In genomic region chr1:25247024-25247828, GRCh38 we compare ENCODE assay signal across 8 cellular contexts. TPM values are rescaled to one million over a fixed set of nuclear protein-coding genes. Genes with fewer than 3 reads are reported as not detected.
DNase-seq lines count a peak whose midpoint lies in the region; ATAC-seq and TF ChIP-seq lines count a peak whose summit lies in the region.

Gene RSRP1, minus strand, starts transcription at chr1:25247454. Its CDS starts 491 bp downstream, at chr1:25246963.

- H3K4me1 ChIP-seq in adrenal gland (replicated peaks in 1 of 2) = peaks cover 16 to 34% of the 10 kb centered on the region in 2 donors
- H3K4me1 ChIP-seq in heart right ventricle = peaks cover 2 to 45% (median 34%) of the 10 kb centered on the region in 9 donors
- H3K4me1 ChIP-seq in upper lobe of left lung = peaks cover 22 to 41% (median 24%) of the 10 kb centered on the region in 4 donors

- H3K27ac ChIP-seq in adrenal gland (peak within 1 kb of the TSS; percentile 95 to 100 (median 99)), heart right ventricle (peak within 1 kb of the TSS; percentile 97 to 100 (median 99)), upper lobe of left lung (peak within 1 kb of the TSS; percentile 99 to 100 (median 100))

- CTCF ChIA-PET in T-cell (lab: Charles Lee) = interaction anchor here in 1 of 2 donors (1.0 kb wide), 1 partner anchor 15 kb away, joined by 3 read pairs; the partner anchor contains the start of gene SYF2

- peaks cover 0 to 34% of the 10 kb centered on the region in 2 donors for H3K36me3 ChIP-seq in adrenal gland (replicated peaks in 1 of 2)
- peaks cover 0 to 44% (median 34%) of the 10 kb centered on the region in 9 donors for H3K36me3 ChIP-seq in heart right ventricle
- peaks cover 31 to 43% (median 39%) of the 10 kb centered on the region in 4 donors for H3K36me3 ChIP-seq in upper lobe of left lung

- no peaks in the 10 kb centered on the region for H3K27me3 Mint-ChIP-seq in T-cell

- TF ChIP-seq POLR2A in adrenal gland (IDR thresholded peaks at IDR 0.05) (peak; percentile 99 to 100), upper lobe of left lung (IDR thresholded peaks at IDR 0.05) (peak; percentile 96 to 100 (median 99))

- intact Hi-C loops in adrenal gland (cut with DNase I) = no loop called here
- intact Hi-C loops in heart right ventricle (cut with DNase I) = loop anchor here in 2 of 10 donors (5.0 to 10.0 kb wide), 3 partner anchors 90 to 568 kb away; partner anchors contain the start of genes MTFR1L (in 1 of the 2) and TMEM50A (in 1 of the 2)
- intact Hi-C loops in posterior cingulate gyrus (cut with DNase I) = loop anchor here (10.0 kb wide), 1 partner anchor 48 kb away; no protein-coding TSS in a partner anchor

- H3K4me1 Mint-ChIP-seq in T-cell = peaks cover 49 to 54% (median 50%) of the 10 kb centered on the region in 3 donors

- H3K4me3 ChIP-seq in GM12875 (ENCODE audit: low read depth, low read length) (peak within 1 kb of the TSS; percentile 90), adrenal gland (peak within 1 kb of the TSS; percentile 62 to 98 (median 82)), heart right ventricle (peak within 1 kb of the TSS; percentile 76 to 96 (median 85)), upper lobe of left lung (peak within 1 kb of the TSS; percentile 65 to 96 (median 83))

- H3K9me3 ChIP-seq in adrenal gland (replicated peaks in 1 of 3) (no peaks in the 10 kb centered on the region), heart right ventricle (no peaks in the 10 kb centered on the region), upper lobe of left lung (no peaks in the 10 kb centered on the region)

- peak within 1 kb of the TSS; percentile 96 to 98 (median 98) for H3K4me3 Mint-ChIP-seq in T-cell

- TF ChIP-seq CTCF in GM12875 (IDR thresholded peaks at IDR 0.05; ENCODE audit: borderline replicate concordance, insufficient read depth, low read depth, low read length) (no peak), adrenal gland (IDR thresholded peaks at IDR 0.05) (peak in 5 of 6 experiments; percentile 6 to 23 (median 20)), heart right ventricle (IDR thresholded peaks at IDR 0.05) (peak in 1 of 9 donors; percentile 17), upper lobe of left lung (IDR thresholded peaks at IDR 0.05) (peak in 3 of 6 experiments; percentile 40 to 58 (median 53))

- ATAC-seq in HG02798 (IDR thresholded peaks at IDR 0.05; ENCODE audit: poor library complexity, unreplicated experiment) (peak; percentile 86), T-cell (replicated peaks in 1 of 4) (peak; percentile 83 to 90 (median 84)), heart right ventricle (peak; percentile 94 to 98 (median 96)), upper lobe of left lung (ENCODE audit: low FRiP score in 2 of 2) (peak; percentile 97)

- WGBS in adrenal gland, 4 donors = 0 to 1% (median 0%) methylated on average over 21 to 79 of the region's 79 CpGs
- 0% methylated on average over 79 of the region's 79 CpGs for WGBS in heart right ventricle, 2 donors
- WGBS in upper lobe of left lung, 2 donors = 0 to 1% methylated on average over 22 to 30 of the region's 79 CpGs

- H3K9me3 Mint-ChIP-seq in T-cell = no peaks in the 10 kb centered on the region

- H3K36me3 Mint-ChIP-seq in T-cell = peaks cover 36% of the 10 kb centered on the region

- peak within 1 kb of the TSS; percentile 99 for H3K27ac Mint-ChIP-seq in T-cell

- POLR2A ChIA-PET in T-cell (lab: Charles Lee) = interaction anchor here (0.5 to 1.4 kb wide), 13 partner anchors 9 to 1987 kb away, joined by 3 to 27 read pairs (median 4); partner anchors contain the start of genes SYF2 (in 2 of the 2) and WDTC1 (in 1 of the 2)

- TF ChIP-seq EP300 in upper lobe of left lung (IDR thresholded peaks at IDR 0.05) = peak in 1 of 4 donors; percentile 84

- H3K27me3 ChIP-seq in adrenal gland = no peaks in the 10 kb centered on the region
- H3K27me3 ChIP-seq in heart right ventricle = no peaks in the 10 kb centered on the region
- H3K27me3 ChIP-seq in upper lobe of left lung = no peaks in the 10 kb centered on the region

- peak; percentile 90 for DNase-seq in NCI-H1436 treated with DMSO at 0.1 percent for 48 hours (lab: John Stamatoyannopoulos, UW)
- peak; percentile 98 to 100 (median 100) for DNase-seq in T-cell
- DNase-seq in adrenal gland = peak; percentile 99 to 100 (median 99)
- DNase-seq in heart right ventricle = peak; percentile 100
- DNase-seq in posterior cingulate gyrus = peak; percentile 99 to 100 (median 100)
- peak; percentile 98 to 99 for DNase-seq in upper lobe of left lung

RNA-seq across cellular contexts. Expression of gene RSRP1, which starts in this region (rescaled TPM):
- total RNA-seq in T-cell (100 to 1,000 TPM; 433 to 572 (median 461) TPM), adrenal gland (100 to 1,000 TPM in 5 of 8 donors, 10 to 100 TPM in 3; 22.8 to 165 (median 104) TPM), heart right ventricle (10 to 100 TPM; 21.1 to 47.3 (median 27.7) TPM), upper lobe of left lung (100 to 1,000 TPM in 5 of 6 donors, 10 to 100 TPM in 1; 62.0 to 563 (median 161) TPM)
- polyA plus RNA-seq in adrenal gland (100 to 1,000 TPM in 2 of 3 donors, 10 to 100 TPM in 1; 79.8 to 663 (median 292) TPM), heart right ventricle (100 to 1,000 TPM in 1 of 2 donors, 10 to 100 TPM in 1; 33.1 to 455 TPM)

Comparison
In these comparisons a context has a peak if more than half of its experiments do, and no peak if none do; other contexts are left out.
1. Peak in every context shown above with its lines: DNase-seq, ATAC-seq, H3K4me3 ChIP-seq and H3K27ac ChIP-seq.